In the genomic region with DNA sequence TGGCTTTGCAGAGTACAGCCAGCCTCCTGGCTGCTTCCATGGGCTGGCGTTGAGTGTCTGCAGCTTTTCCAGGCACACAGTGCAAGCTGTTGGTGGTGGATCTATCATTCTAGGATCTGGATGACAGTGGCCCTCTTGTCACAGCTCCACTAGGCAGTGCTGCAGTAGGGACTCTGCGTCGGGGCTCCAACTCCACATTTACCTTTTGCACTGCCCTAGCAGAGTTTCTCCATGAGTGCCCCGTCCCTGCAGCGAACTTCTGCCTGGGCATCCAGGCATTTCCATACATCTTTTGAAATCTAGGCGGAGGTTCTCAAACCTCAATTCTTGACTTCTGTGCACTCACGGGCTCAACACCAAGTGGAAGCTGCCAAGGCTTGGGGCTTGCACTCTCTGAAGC, we compare ENCODE assay signal across 35 cellular contexts.
A peak's percentile ranks its signal among the peaks of the same experiment; 100 is the strongest.
DNase-seq lines count a peak whose midpoint lies in the region; TF ChIP-seq lines count a peak whose summit lies in the region.
"Had no signal": no experiment of that assay in that cellular context is flagged by ENCODE, and none has a peak within 500 bp of the region (broad histone marks: within the 10 kb centered on the region; RNA-seq: fewer than 3 reads in every experiment).

No MANE protein-coding gene starts in this region.

- peaks cover 4% of the 10 kb centered on the region for H3K9me3 ChIP-seq in Karpas-422 (ENCODE audit: low read length)
- peaks cover 38% of the 10 kb centered on the region for H3K9me3 ChIP-seq in endodermal cell (ENCODE audit: control insufficient read depth, low read length)
- H3K9me3 ChIP-seq: A549, BE2C had no signal

- H3K36me3 Mint-ChIP-seq in chondrocyte (ENCODE audit: low read depth) (no peaks in the 10 kb centered on the region), endodermal cell (ENCODE audit: low read depth) (peaks cover 4% of the 10 kb centered on the region)
- H3K36me3 Mint-ChIP-seq: CD14-positive monocyte; CD4-positive, alpha-beta memory T cell; CD4-positive, CD25-positive, alpha-beta regulatory T cell; CD8-positive, alpha-beta memory T cell; CD8-positive, alpha-beta T cell had no signal

- no peak overlapping the region for H4K8ac ChIP-seq in mesendoderm (ENCODE audit: low read depth, low read length)

- H2BK15ac ChIP-seq in mesendoderm (replicated peaks; ENCODE audit: low read depth): no peak overlapping the region

- H3K4me3 Mint-ChIP-seq in chondrocyte (ENCODE audit: unreplicated experiment): no peak overlapping the region
- no peak overlapping the region for H3K4me3 Mint-ChIP-seq in endodermal cell
- H3K4me3 Mint-ChIP-seq: B cell; CD14-positive monocyte; CD4-positive, alpha-beta memory T cell; CD4-positive, alpha-beta T cell; CD4-positive, CD25-positive, alpha-beta regulatory T cell; CD8-positive, alpha-beta memory T cell; CD8-positive, alpha-beta T cell had no signal

- H3K4me1 Mint-ChIP-seq in chondrocyte (ENCODE audit: low read depth) (no peaks in the 10 kb centered on the region), endodermal cell (no peaks in the 10 kb centered on the region)
- H3K4me1 Mint-ChIP-seq: B cell; CD14-positive monocyte; CD4-positive, alpha-beta memory T cell; CD4-positive, CD25-positive, alpha-beta regulatory T cell; CD8-positive, alpha-beta memory T cell had no signal

- H3K18ac ChIP-seq in mesendoderm (ENCODE audit: low read length): no peak overlapping the region

- no peak overlapping the region for H3K23ac ChIP-seq in mesendoderm (ENCODE audit: low read length)

- H3K27ac Mint-ChIP-seq in chondrocyte (ENCODE audit: unreplicated experiment) (no peak overlapping the region), endodermal cell (no peak overlapping the region)
- H3K27ac Mint-ChIP-seq: B cell; CD14-positive monocyte; CD4-positive, alpha-beta memory T cell; CD4-positive, alpha-beta T cell; CD4-positive, CD25-positive, alpha-beta regulatory T cell; CD8-positive, alpha-beta memory T cell; CD8-positive, alpha-beta T cell had no signal

- no peaks in the 10 kb centered on the region for H3K79me1 ChIP-seq in mesendoderm (ENCODE audit: low read length)

- no peaks in the 10 kb centered on the region for H4K20me1 ChIP-seq in Karpas-422 (ENCODE audit: insufficient read depth, low read depth, low read length)
- H4K20me1 ChIP-seq: BLaER1; BLaER1 treated with 17β-estradiol and CSF1 and Interleukin-3, amounts not matched to agents 10 nM and 100 nM had no signal

- no peak overlapping the region for H2AK5ac ChIP-seq in mesendoderm (ENCODE audit: low read length)

- no peak overlapping the region for H3K27ac ChIP-seq in Karpas-422 (ENCODE audit: low read length)
- H3K27ac ChIP-seq in endodermal cell (ENCODE audit: low read depth, low read length): no peak overlapping the region
- H3K27ac ChIP-seq in mesendoderm (ENCODE audit: low read depth, low read length): no peak overlapping the region
- H3K27ac ChIP-seq: 22Rv1; A549; BLaER1; BLaER1 treated with 17β-estradiol and CSF1 and Interleukin-3, amounts not matched to agents 10 nM and 100 nM; C4-2B had no signal

- 92 to 100% methylated on average over 7 of the region's 7 CpGs for WGBS in endodermal cell (ENCODE audit: insufficient coverage in 1 of 2, insufficient read length in 1 of 2), 2 experiments
- WGBS in mesendoderm (ENCODE audit: extremely low coverage, insufficient coverage, low lambda C conversion rate): no CpG with 5 or more reads among the region's 7 CpGs

- H3K56ac ChIP-seq in mesendoderm (ENCODE audit: low read length): no peak overlapping the region

- 0 out of 2 replicates have a peak overlapping the region, but pooled peaks have one; percentile 41 for H2AFZ ChIP-seq in Karpas-422 (ENCODE audit: low read length)

- H3K27me3 Mint-ChIP-seq in chondrocyte (ENCODE audit: low read depth) (no peaks in the 10 kb centered on the region), endodermal cell (ENCODE audit: insufficient read depth) (no peaks in the 10 kb centered on the region)
- H3K27me3 Mint-ChIP-seq: B cell; CD4-positive, alpha-beta memory T cell; CD4-positive, alpha-beta T cell; CD4-positive, CD25-positive, alpha-beta regulatory T cell; CD8-positive, alpha-beta memory T cell had no signal

- no peak overlapping the region for H3K4me2 ChIP-seq in Karpas-422 (ENCODE audit: low read depth, low read length, poor library complexity, severe bottlenecking)
- H3K4me2 ChIP-seq in mesendoderm (ENCODE audit: low read length): no peak overlapping the region
- H3K4me2 ChIP-seq: A549; BLaER1; BLaER1 treated with 17β-estradiol and CSF1 and Interleukin-3, amounts not matched to agents 10 nM and 100 nM had no signal

- no peak overlapping the region for H2BK120ac ChIP-seq in mesendoderm (ENCODE audit: low read depth, low read length)

- no peak for DNase-seq in Karpas-422
- DNase-seq in chondrocyte (ENCODE audit: low spot score): peak; percentile 59
- no peak for DNase-seq in endodermal cell
- peak; percentile 1 for DNase-seq in mesendoderm
- DNase-seq in NCI-H526 treated with DMSO at 0.1 percent for 48 hours (lab: John Stamatoyannopoulos, UW): no peak
- no peak for DNase-seq in HuH-7 (ENCODE audit: low spot score)
- DNase-seq in epidermal melanocyte (ENCODE audit: insufficient read length, low spot score): no peak
- no peak for DNase-seq in glomerular visceral epithelial cell (ENCODE audit: extremely low spot score)
- DNase-seq: 8988T; ACHN; AML-193; BE2C; C1 segment of cervical spinal cord; Caco-2; Calu3; CD4-positive, alpha-beta memory T cell; CD4-positive, alpha-beta T cell; CD4-positive, CD25-positive, alpha-beta regulatory T cell; CD8-positive, alpha-beta memory T cell; CD8-positive, alpha-beta T cell; COR-L47; DMS 273 treated with DMSO at 0.1 percent for 48 hours; DMS153; DMS53; DMS79; DMS79 treated with DMSO at 0.1 percent for 48 hours; DND-41; EL had no signal

- no peaks in the 10 kb centered on the region for H3K4me1 ChIP-seq in Karpas-422 (ENCODE audit: low read length)
- H3K4me1 ChIP-seq in endodermal cell (ENCODE audit: control insufficient read depth, insufficient read depth, low read length): no peaks in the 10 kb centered on the region
- no peaks in the 10 kb centered on the region for H3K4me1 ChIP-seq in mesendoderm (ENCODE audit: control insufficient read depth, low read depth, low read length)
- H3K4me1 ChIP-seq: A549, BE2C, BLaER1, Caco-2 had no signal

- H3K36me3 ChIP-seq in Karpas-422 (ENCODE audit: insufficient read depth, low read length) (peaks cover 3% of the 10 kb centered on the region; the same call in 1 of the 2 replicates), endodermal cell (ENCODE audit: control insufficient read depth, insufficient read depth, low read length) (no peaks in the 10 kb centered on the region), mesendoderm (ENCODE audit: control insufficient read depth, insufficient read depth, low read length) (no peaks in the 10 kb centered on the region)
- H3K36me3 ChIP-seq: BE2C; BLaER1; BLaER1 treated with 17β-estradiol and CSF1 and Interleukin-3, amounts not matched to agents 10 nM and 100 nM had no signal

- TF ChIP-seq CTCF in chondrocyte (IDR thresholded peaks at IDR 0.05) (no peak), endodermal cell (conservative IDR thresholded peaks at IDR 0.05) (no peak)

- H3K79me2 ChIP-seq in Karpas-422 (ENCODE audit: low read length): no peaks in the 10 kb centered on the region
- H3K79me2 ChIP-seq in mesendoderm (ENCODE audit: control insufficient read depth, insufficient read depth, low read length): no peaks in the 10 kb centered on the region

- H3K27me3 ChIP-seq in Karpas-422 (ENCODE audit: low read length): no peaks in the 10 kb centered on the region
- no peaks in the 10 kb centered on the region for H3K27me3 ChIP-seq in endodermal cell (ENCODE audit: control insufficient read depth, insufficient read depth, low read length, poor library complexity, severe bottlenecking)
- H3K27me3 ChIP-seq in mesendoderm (ENCODE audit: insufficient read depth, low read length, poor library complexity): no peaks in the 10 kb centered on the region
- H3K27me3 ChIP-seq: BE2C; BLaER1; BLaER1 treated with 17β-estradiol and CSF1 and Interleukin-3, amounts not matched to agents 10 nM and 100 nM had no signal

- no peak overlapping the region for H2BK5ac ChIP-seq in mesendoderm (ENCODE audit: low read length)

- H3K4ac ChIP-seq in mesendoderm (ENCODE audit: low read depth, low read length): no peak overlapping the region

- H4K5ac ChIP-seq in mesendoderm (ENCODE audit: low read length): no peak overlapping the region

- peaks cover 24% of the 10 kb centered on the region for H3K9me3 Mint-ChIP-seq in chondrocyte (ENCODE audit: low read depth)
- H3K9me3 Mint-ChIP-seq in endodermal cell: peaks cover 50% of the 10 kb centered on the region

- H3K4me3 ChIP-seq in Karpas-422 (ENCODE audit: low read length) (no peak overlapping the region), endodermal cell (ENCODE audit: low read length) (peak overlapping the region; percentile 41), mesendoderm (ENCODE audit: low read length) (no peak overlapping the region)
- H3K4me3 ChIP-seq: A549; BLaER1; BLaER1 treated with 17β-estradiol and CSF1 and Interleukin-3, amounts not matched to agents 10 nM and 100 nM had no signal

- H3K9me2 ChIP-seq in Karpas-422 (replicated peaks; ENCODE audit: insufficient read depth, low read length): no peaks in the 10 kb centered on the region

- H3K9ac ChIP-seq in Karpas-422 (ENCODE audit: low read length) (no peak overlapping the region), endodermal cell (ENCODE audit: extremely low read depth, low read length, poor library complexity, severe bottlenecking) (no peak overlapping the region), mesendoderm (ENCODE audit: low read length) (no peak overlapping the region)
- H3K9ac ChIP-seq: BLaER1; BLaER1 treated with 17β-estradiol and CSF1 and Interleukin-3, amounts not matched to agents 10 nM and 100 nM had no signal

Comparison
In these comparisons a context has a peak if more than half of its experiments do, and no peak if none do; other contexts are left out.
1. DNase-seq: peak in chondrocyte (single experiment) and mesendoderm (single experiment); none in Karpas-422 (single experiment), endodermal cell (single experiment), NCI-H526 treated with DMSO at 0.1 percent for 48 hours (single experiment), HuH-7 (single experiment), epidermal melanocyte (single experiment) and glomerular visceral epithelial cell (single experiment).